In genomic region chr18:60259052-60259681, GRCh38 we compare ENCODE assay signal across 12 cellular contexts.
DNase-seq lines count a peak whose midpoint lies in the region; ATAC-seq and TF ChIP-seq lines count a peak whose summit lies in the region.
"Had no signal": no experiment of that assay in that cellular context is flagged by ENCODE, and none has a peak within 500 bp of the region (broad histone marks: within the 10 kb centered on the region; RNA-seq: fewer than 3 reads in every experiment).

No MANE protein-coding gene starts in this region.

- ATAC-seq in GM21381 (IDR thresholded peaks at IDR 0.05; ENCODE audit: unreplicated experiment), result peak; percentile 87
- peak; percentile 71 for ATAC-seq in HG03432 (IDR thresholded peaks at IDR 0.05; ENCODE audit: unreplicated experiment)
- ATAC-seq in stimulated activated naive B cell treated with anti-CD40 and anti-IgM and Interleukin-4, amounts not matched to agents 10 μg/mL and 1 μg/mL and 100 μg/mL, for 72 hours (replicated peaks), result peak; percentile 78 to 85
- no peak for ATAC-seq in gastrocnemius medialis

- no peak overlapping the region for H3K4me3 Mint-ChIP-seq in stimulated activated naive B cell treated with anti-CD40 and anti-IgM and Interleukin-4, amounts not matched to agents 10 μg/mL and 1 μg/mL and 100 μg/mL, for 72 hours
- H3K4me3 Mint-ChIP-seq: activated naive CD4-positive, alpha-beta T cell treated with anti-CD3 and anti-CD28 coated beads for 36 hours; endodermal cell had no signal

- H3K9me3 Mint-ChIP-seq in stimulated activated naive B cell treated with anti-CD40 and anti-IgM and Interleukin-4, amounts not matched to agents 10 μg/mL and 1 μg/mL and 100 μg/mL, for 72 hours, result peaks cover 0 to 3% of the 10 kb centered on the region in 2 donors
- H3K9me3 Mint-ChIP-seq: endodermal cell had no signal

- H3K27ac Mint-ChIP-seq in stimulated activated naive B cell treated with anti-CD40 and anti-IgM and Interleukin-4, amounts not matched to agents 10 μg/mL and 1 μg/mL and 100 μg/mL, for 72 hours, result no peak overlapping the region
- H3K27ac Mint-ChIP-seq: activated naive CD4-positive, alpha-beta T cell treated with anti-CD3 and anti-CD28 coated beads for 36 hours; endodermal cell had no signal

- WGBS in adrenal gland, 4 donors, result 68 to 76% (median 73%) methylated on average over 6 of the region's 6 CpGs

- H3K9me3 ChIP-seq in gastrocnemius medialis, result no peaks in the 10 kb centered on the region
- H3K9me3 ChIP-seq in adrenal gland (replicated peaks in 1 of 3), result no peaks in the 10 kb centered on the region

- H3K36me3 Mint-ChIP-seq in stimulated activated naive B cell treated with anti-CD40 and anti-IgM and Interleukin-4, amounts not matched to agents 10 μg/mL and 1 μg/mL and 100 μg/mL, for 72 hours, result no peaks in the 10 kb centered on the region

- H3K4me3 ChIP-seq in gastrocnemius medialis, result no peak overlapping the region
- H3K4me3 ChIP-seq in adrenal gland, result no peak overlapping the region

- TF ChIP-seq CTCF in gastrocnemius medialis (IDR thresholded peaks at IDR 0.05 in 4 of 5, conservative IDR thresholded peaks at IDR 0.05 in 1 of 5) (no peak), adrenal gland (IDR thresholded peaks at IDR 0.05) (no peak)

- H3K27ac ChIP-seq in gastrocnemius medialis (no peak overlapping the region), adrenal gland (no peak overlapping the region)

- H3K36me3 ChIP-seq in gastrocnemius medialis, result no peaks in the 10 kb centered on the region
- H3K36me3 ChIP-seq in adrenal gland (replicated peaks in 1 of 2), result no peaks in the 10 kb centered on the region

- peaks cover 12 to 13% of the 10 kb centered on the region in 2 donors for H3K27me3 Mint-ChIP-seq in stimulated activated naive B cell treated with anti-CD40 and anti-IgM and Interleukin-4, amounts not matched to agents 10 μg/mL and 1 μg/mL and 100 μg/mL, for 72 hours

- in situ Hi-C loops in gastrocnemius medialis (cut with MboI; ENCODE audit: low sequenced_read_pairs in 4 of 4), result no loop called here

- TF ChIP-seq POLR2A in gastrocnemius medialis (IDR thresholded peaks at IDR 0.05) (no peak), adrenal gland (IDR thresholded peaks at IDR 0.05) (no peak)

- intact Hi-C loops in gastrocnemius medialis (cut with DNase I; ENCODE audit: low total_unique reads) (no loop called here), adrenal gland (cut with DNase I) (no loop called here)

- H3K4me1 Mint-ChIP-seq in stimulated activated naive B cell treated with anti-CD40 and anti-IgM and Interleukin-4, amounts not matched to agents 10 μg/mL and 1 μg/mL and 100 μg/mL, for 72 hours, result peaks cover 3 to 7% of the 10 kb centered on the region in 2 donors
- H3K4me1 Mint-ChIP-seq: endodermal cell had no signal

- no peaks in the 10 kb centered on the region for H3K4me1 ChIP-seq in gastrocnemius medialis
- H3K4me1 ChIP-seq in adrenal gland (replicated peaks in 1 of 2), result no peaks in the 10 kb centered on the region

- H3K27me3 ChIP-seq in gastrocnemius medialis (no peaks in the 10 kb centered on the region), adrenal gland (no peaks in the 10 kb centered on the region)

- DNase-seq in SKM-1 treated with dmso at 0.1 percent for 144 hours (lab: John Stamatoyannopoulos, UW; ENCODE audit: unreplicated experiment) (peak; percentile 58), NCI-H524 (lab: John Stamatoyannopoulos, UW) (no peak), gastrocnemius medialis (no peak), adrenal gland (no peak)
- DNase-seq in stimulated activated naive B cell treated with anti-CD40 and anti-IgM and Interleukin-4, amounts not matched to agents 10 μg/mL and 1 μg/mL and 100 μg/mL, for 72 hours, result no peak
- DNase-seq: activated CD4-positive, CD25-positive, alpha-beta regulatory T cell; activated naive CD4-positive, alpha-beta T cell treated with anti-CD3 and anti-CD28 coated beads for 36 hours; endodermal cell; islet precursor cell; NCI-H748 treated with DMSO at 0.1 percent for 48 hours had no signal

Comparison
In these comparisons a context has a peak if more than half of its experiments do, and no peak if none do; other contexts are left out.
1. ATAC-seq: peak in GM21381 (single experiment), HG03432 (single experiment) and stimulated activated naive B cell treated with anti-CD40 and anti-IgM and Interleukin-4, amounts not matched to agents 10 μg/mL and 1 μg/mL and 100 μg/mL, for 72 hours (2 of 2); none in gastrocnemius medialis (0 of 2).